Comparison of ENCODE assay signal across 1 cellular context in the genomic region with DNA sequence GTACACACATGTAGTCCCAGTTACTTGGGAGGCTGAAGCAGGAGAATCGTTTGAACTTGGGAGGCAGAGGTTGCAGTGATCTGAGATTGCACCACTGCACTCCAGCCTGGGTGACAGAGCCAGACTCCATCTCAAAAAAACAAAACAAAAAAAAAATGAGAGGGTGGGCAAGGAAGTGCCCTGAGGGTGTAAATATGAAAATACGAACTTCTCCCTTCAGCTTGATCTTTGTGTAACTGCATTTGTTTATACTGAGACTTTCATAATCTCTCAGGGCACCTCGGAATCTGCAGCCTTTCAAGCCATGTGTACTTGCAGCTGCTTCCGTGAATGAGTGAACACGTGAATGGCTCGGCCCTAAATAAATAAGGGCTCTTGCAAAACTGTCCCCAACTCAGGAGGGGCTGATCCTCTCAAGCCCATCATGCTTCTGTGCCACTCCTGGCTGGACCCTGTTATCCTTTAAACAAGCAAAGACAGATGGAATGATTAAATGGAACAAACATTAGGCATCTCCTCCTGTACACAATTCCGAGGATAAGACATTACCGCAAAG.
TF ChIP-seq lines count a peak whose summit lies in the region.

No MANE protein-coding gene starts in this region.

TF ChIP-seq in HepG2, 621 proteins besides CTCF, POLR2A, EP300 and RAD21 (continued from another document and continues in another):
- TF ChIP-seq ZNF709 (CRISPR knock-in tag; IDR thresholded peaks at IDR 0.05) (0 out of 2 replicates have a peak, but pooled peaks have one; percentile 35), ATRX (CRISPR knock-in tag; IDR thresholded peaks at IDR 0.05; ENCODE audit: borderline replicate concordance) (no peak), PHF5A (CRISPR knock-in tag; IDR thresholded peaks at IDR 0.05; ENCODE audit: low read depth, unreplicated experiment) (peak; percentile 44), FOXA1 (IDR thresholded peaks at IDR 0.05) (no peak), FOXA1 (CRISPR knock-in tag; IDR thresholded peaks at IDR 0.05) (peak; percentile 82), ETV6 (CRISPR knock-in tag; conservative IDR thresholded peaks at IDR 0.05) (no peak), RBM39 (IDR thresholded peaks at IDR 0.05; ENCODE audit: low read depth, low read length, poor library complexity, severe bottlenecking) (no peak), NONO (IDR thresholded peaks at IDR 0.05) (no peak), NONO (CRISPR knock-in tag; conservative IDR thresholded peaks at IDR 0.05) (no peak), ZNF10 (CRISPR knock-in tag; IDR thresholded peaks at IDR 0.05; ENCODE audit: borderline replicate concordance, low read depth) (no peak), ZNF207 (IDR thresholded peaks at IDR 0.05; ENCODE audit: borderline replicate concordance) (no peak), ZNF205 (CRISPR knock-in tag; IDR thresholded peaks at IDR 0.05) (no peak), ZXDC (CRISPR knock-in tag; IDR thresholded peaks at IDR 0.05) (no peak), TEAD3 (CRISPR knock-in tag; optimal IDR thresholded peaks at IDR 0.05; ENCODE audit: borderline replicate concordance) (peak; percentile 20), FOSL1 (CRISPR knock-in tag; IDR thresholded peaks at IDR 0.05; ENCODE audit: borderline replicate concordance) (no peak), IRX3 (CRISPR knock-in tag; IDR thresholded peaks at IDR 0.05; ENCODE audit: borderline replicate concordance, low read depth) (no peak), NFYC (CRISPR knock-in tag; IDR thresholded peaks at IDR 0.05) (no peak), RCOR2 (CRISPR knock-in tag; IDR thresholded peaks at IDR 0.05) (no peak), CBX1 (IDR thresholded peaks at IDR 0.05; ENCODE audit: low read depth) (no peak), NFE2L2 (IDR thresholded peaks at IDR 0.05; ENCODE audit: low read length) (no peak), ZNF138 (CRISPR knock-in tag; IDR thresholded peaks at IDR 0.05; ENCODE audit: low read depth) (no peak), E2F2 (CRISPR knock-in tag; IDR thresholded peaks at IDR 0.05; ENCODE audit: borderline replicate concordance) (no peak), DNMT1 (CRISPR knock-in tag; IDR thresholded peaks at IDR 0.05) (no peak), HOXA5 (CRISPR knock-in tag; IDR thresholded peaks at IDR 0.05) (0 out of 2 replicates have a peak, but pooled peaks have one; percentile 30), ZNF616 (CRISPR knock-in tag; IDR thresholded peaks at IDR 0.05; ENCODE audit: low read depth) (no peak), SUZ12 (IDR thresholded peaks at IDR 0.05; ENCODE audit: low read depth, low read length) (no peak), AGO1 (IDR thresholded peaks at IDR 0.05; ENCODE audit: low read depth, low read length, poor library complexity, severe bottlenecking) (no peak), ZNF543 (CRISPR knock-in tag; IDR thresholded peaks at IDR 0.05) (no peak), SRSF1 (optimal IDR thresholded peaks at IDR 0.05; ENCODE audit: low read depth, low read length) (no peak), BCL6 (CRISPR knock-in tag; IDR thresholded peaks at IDR 0.05) (peak; percentile 68), ZNF577 (CRISPR knock-in tag; IDR thresholded peaks at IDR 0.05; ENCODE audit: borderline replicate concordance, low read depth) (no peak), ZNF768 (CRISPR knock-in tag; IDR thresholded peaks at IDR 0.05) (no peak), BRCA1 (CRISPR knock-in tag; IDR thresholded peaks at IDR 0.05) (no peak), GATA4 (IDR thresholded peaks at IDR 0.05; ENCODE audit: borderline replicate concordance, low read depth) (peak; percentile 36; the same call in 1 of the 2 replicates), MYPOP (CRISPR knock-in tag; IDR thresholded peaks at IDR 0.05) (no peak), ZNF547 (CRISPR knock-in tag; IDR thresholded peaks at IDR 0.05) (no peak), ZNF292 (CRISPR knock-in tag; IDR thresholded peaks at IDR 0.05; ENCODE audit: borderline replicate concordance, low read depth) (peak; percentile 21; the same call in 1 of the 2 replicates), ZNF329 (CRISPR knock-in tag; IDR thresholded peaks at IDR 0.05; ENCODE audit: low read depth) (no peak), CC2D1A (CRISPR knock-in tag; IDR thresholded peaks at IDR 0.05) (no peak), ZSCAN21 (CRISPR knock-in tag; IDR thresholded peaks at IDR 0.05; ENCODE audit: borderline replicate concordance) (no peak), ZBTB42 (CRISPR knock-in tag; IDR thresholded peaks at IDR 0.05) (no peak), TCF7L2 (IDR thresholded peaks at IDR 0.05; ENCODE audit: low read depth, low read length) (no peak)
- TF ChIP-seq, protein P1, sequence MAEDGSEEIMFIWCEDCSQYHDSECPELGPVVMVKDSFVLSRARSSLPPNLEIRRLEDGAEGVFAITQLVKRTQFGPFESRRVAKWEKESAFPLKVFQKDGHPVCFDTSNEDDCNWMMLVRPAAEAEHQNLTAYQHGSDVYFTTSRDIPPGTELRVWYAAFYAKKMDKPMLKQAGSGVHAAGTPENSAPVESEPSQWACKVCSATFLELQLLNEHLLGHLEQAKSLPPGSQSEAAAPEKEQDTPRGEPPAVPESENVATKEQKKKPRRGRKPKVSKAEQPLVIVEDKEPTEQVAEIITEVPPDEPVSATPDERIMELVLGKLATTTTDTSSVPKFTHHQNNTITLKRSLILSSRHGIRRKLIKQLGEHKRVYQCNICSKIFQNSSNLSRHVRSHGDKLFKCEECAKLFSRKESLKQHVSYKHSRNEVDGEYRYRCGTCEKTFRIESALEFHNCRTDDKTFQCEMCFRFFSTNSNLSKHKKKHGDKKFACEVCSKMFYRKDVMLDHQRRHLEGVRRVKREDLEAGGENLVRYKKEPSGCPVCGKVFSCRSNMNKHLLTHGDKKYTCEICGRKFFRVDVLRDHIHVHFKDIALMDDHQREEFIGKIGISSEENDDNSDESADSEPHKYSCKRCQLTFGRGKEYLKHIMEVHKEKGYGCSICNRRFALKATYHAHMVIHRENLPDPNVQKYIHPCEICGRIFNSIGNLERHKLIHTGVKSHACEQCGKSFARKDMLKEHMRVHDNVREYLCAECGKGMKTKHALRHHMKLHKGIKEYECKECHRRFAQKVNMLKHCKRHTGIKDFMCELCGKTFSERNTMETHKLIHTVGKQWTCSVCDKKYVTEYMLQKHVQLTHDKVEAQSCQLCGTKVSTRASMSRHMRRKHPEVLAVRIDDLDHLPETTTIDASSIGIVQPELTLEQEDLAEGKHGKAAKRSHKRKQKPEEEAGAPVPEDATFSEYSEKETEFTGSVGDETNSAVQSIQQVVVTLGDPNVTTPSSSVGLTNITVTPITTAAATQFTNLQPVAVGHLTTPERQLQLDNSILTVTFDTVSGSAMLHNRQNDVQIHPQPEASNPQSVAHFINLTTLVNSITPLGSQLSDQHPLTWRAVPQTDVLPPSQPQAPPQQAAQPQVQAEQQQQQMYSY (CRISPR knock-in tag; IDR thresholded peaks at IDR 0.05) = no peak
- TF ChIP-seq, protein P2, sequence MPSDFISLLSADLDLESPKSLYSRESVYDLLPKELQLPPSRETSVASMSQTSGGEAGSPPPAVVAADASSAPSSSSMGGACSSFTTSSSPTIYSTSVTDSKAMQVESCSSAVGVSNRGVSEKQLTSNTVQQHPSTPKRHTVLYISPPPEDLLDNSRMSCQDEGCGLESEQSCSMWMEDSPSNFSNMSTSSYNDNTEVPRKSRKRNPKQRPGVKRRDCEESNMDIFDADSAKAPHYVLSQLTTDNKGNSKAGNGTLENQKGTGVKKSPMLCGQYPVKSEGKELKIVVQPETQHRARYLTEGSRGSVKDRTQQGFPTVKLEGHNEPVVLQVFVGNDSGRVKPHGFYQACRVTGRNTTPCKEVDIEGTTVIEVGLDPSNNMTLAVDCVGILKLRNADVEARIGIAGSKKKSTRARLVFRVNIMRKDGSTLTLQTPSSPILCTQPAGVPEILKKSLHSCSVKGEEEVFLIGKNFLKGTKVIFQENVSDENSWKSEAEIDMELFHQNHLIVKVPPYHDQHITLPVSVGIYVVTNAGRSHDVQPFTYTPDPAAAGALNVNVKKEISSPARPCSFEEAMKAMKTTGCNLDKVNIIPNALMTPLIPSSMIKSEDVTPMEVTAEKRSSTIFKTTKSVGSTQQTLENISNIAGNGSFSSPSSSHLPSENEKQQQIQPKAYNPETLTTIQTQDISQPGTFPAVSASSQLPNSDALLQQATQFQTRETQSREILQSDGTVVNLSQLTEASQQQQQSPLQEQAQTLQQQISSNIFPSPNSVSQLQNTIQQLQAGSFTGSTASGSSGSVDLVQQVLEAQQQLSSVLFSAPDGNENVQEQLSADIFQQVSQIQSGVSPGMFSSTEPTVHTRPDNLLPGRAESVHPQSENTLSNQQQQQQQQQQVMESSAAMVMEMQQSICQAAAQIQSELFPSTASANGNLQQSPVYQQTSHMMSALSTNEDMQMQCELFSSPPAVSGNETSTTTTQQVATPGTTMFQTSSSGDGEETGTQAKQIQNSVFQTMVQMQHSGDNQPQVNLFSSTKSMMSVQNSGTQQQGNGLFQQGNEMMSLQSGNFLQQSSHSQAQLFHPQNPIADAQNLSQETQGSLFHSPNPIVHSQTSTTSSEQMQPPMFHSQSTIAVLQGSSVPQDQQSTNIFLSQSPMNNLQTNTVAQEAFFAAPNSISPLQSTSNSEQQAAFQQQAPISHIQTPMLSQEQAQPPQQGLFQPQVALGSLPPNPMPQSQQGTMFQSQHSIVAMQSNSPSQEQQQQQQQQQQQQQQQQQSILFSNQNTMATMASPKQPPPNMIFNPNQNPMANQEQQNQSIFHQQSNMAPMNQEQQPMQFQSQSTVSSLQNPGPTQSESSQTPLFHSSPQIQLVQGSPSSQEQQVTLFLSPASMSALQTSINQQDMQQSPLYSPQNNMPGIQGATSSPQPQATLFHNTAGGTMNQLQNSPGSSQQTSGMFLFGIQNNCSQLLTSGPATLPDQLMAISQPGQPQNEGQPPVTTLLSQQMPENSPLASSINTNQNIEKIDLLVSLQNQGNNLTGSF (CRISPR knock-in tag; IDR thresholded peaks at IDR 0.05) = no peak
- TF ChIP-seq, protein P3, sequence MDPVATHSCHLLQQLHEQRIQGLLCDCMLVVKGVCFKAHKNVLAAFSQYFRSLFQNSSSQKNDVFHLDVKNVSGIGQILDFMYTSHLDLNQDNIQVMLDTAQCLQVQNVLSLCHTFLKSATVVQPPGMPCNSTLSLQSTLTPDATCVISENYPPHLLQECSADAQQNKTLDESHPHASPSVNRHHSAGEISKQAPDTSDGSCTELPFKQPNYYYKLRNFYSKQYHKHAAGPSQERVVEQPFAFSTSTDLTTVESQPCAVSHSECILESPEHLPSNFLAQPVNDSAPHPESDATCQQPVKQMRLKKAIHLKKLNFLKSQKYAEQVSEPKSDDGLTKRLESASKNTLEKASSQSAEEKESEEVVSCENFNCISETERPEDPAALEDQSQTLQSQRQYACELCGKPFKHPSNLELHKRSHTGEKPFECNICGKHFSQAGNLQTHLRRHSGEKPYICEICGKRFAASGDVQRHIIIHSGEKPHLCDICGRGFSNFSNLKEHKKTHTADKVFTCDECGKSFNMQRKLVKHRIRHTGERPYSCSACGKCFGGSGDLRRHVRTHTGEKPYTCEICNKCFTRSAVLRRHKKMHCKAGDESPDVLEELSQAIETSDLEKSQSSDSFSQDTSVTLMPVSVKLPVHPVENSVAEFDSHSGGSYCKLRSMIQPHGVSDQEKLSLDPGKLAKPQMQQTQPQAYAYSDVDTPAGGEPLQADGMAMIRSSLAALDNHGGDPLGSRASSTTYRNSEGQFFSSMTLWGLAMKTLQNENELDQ (CRISPR knock-in tag; IDR thresholded peaks at IDR 0.05; ENCODE audit: borderline replicate concordance) = no peak
- TF ChIP-seq, protein P4, sequence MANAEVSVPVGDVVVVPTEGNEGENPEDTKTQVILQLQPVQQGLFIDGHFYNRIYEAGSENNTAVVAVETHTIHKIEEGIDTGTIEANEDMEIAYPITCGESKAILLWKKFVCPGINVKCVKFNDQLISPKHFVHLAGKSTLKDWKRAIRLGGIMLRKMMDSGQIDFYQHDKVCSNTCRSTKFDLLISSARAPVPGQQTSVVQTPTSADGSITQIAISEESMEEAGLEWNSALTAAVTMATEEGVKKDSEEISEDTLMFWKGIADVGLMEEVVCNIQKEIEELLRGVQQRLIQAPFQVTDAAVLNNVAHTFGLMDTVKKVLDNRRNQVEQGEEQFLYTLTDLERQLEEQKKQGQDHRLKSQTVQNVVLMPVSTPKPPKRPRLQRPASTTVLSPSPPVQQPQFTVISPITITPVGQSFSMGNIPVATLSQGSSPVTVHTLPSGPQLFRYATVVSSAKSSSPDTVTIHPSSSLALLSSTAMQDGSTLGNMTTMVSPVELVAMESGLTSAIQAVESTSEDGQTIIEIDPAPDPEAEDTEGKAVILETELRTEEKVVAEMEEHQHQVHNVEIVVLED (CRISPR knock-in tag; IDR thresholded peaks at IDR 0.05; ENCODE audit: borderline replicate concordance) = no peak
